Comparison of ENCODE assay signal across 7 cellular contexts in genomic region chr11:26782220-26782619, GRCh38.
"Had no signal": no experiment of that assay in that cellular context is flagged by ENCODE, and none has a peak within 500 bp of the region (broad histone marks: within the 10 kb centered on the region; RNA-seq: fewer than 3 reads in every experiment).

No MANE protein-coding gene starts in this region.

- FAIRE-seq: HTR-8/SVneo, K562 had no signal

- H3K4me3 ChIP-seq: K562 had no signal

- DNase-seq: Karpas-422, KBM-7, KG1 had no signal

- H3K27ac ChIP-seq: HL-60, KMS-11 had no signal

- ATAC-seq: K562 had no signal

- H3K4me2 ChIP-seq: KMS-11 had no signal

- H3K9ac ChIP-seq: KMS-11 had no signal
